ENCODE assay signal across 25 cellular contexts in the genomic region with DNA sequence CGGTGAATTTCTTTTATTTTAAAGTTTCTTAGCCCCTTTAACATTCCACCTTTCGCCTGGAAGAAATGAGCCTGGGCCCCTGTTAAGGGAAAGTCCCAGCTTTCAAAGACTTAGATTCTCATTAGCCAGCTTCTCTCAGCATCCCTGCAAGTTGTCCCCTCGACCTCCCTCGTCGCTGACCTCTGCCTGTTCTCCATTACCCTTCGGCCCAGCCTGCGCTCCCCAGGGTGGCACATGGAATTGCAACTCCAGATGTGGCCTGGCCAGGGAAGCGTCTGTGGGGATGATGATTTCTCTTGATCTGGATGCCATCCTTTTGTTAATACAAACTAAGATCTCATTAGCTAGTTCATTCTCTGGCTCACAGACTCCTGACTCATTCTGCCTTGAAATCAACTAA. TPM values are rescaled to one million over a fixed set of nuclear protein-coding genes. Genes with fewer than 3 reads are reported as not detected.
A peak's percentile ranks its signal among the peaks of the same experiment; 100 is the strongest.
DNase-seq lines count a peak whose midpoint lies in the region; ATAC-seq, FAIRE-seq and TF ChIP-seq lines count a peak whose summit lies in the region.
"Had no signal": no experiment of that assay in that cellular context is flagged by ENCODE, and none has a peak within 500 bp of the region (broad histone marks: within the 10 kb centered on the region; RNA-seq: fewer than 3 reads in every experiment).

No MANE protein-coding gene starts in this region.

- DNase-seq in H54 (ENCODE audit: insufficient read length, low spot score): no peak
- no peak for DNase-seq in WTC11 (ENCODE audit: low spot score)
- peak; percentile 28 for DNase-seq in nephron progenitor cell
- DNase-seq in sciatic nerve (ENCODE audit: low spot score): no peak
- no peak for DNase-seq in mammary epithelial cell
- no peak for DNase-seq in HPDE6-E6E7 (ENCODE audit: extremely low spot score)
- no peak for DNase-seq in testis
- DNase-seq: AML-193, DMS53, GDM1, NCI-H1092, NCI-H1436 treated with DMSO at 0.1 percent for 48 hours, NCI-H2029, NCI-H2227 treated with DMSO at 0.1 percent for 48 hours, NCI-H510A, NCI-H748 treated with DMSO at 0.1 percent for 48 hours, PC-9, RPMI8226, SHP77 had no signal

- H3K27me3 ChIP-seq in mammary epithelial cell (ENCODE audit: insufficient read depth, low read length): no peaks in the 10 kb centered on the region
- no peaks in the 10 kb centered on the region for H3K27me3 ChIP-seq in testis

- dilution Hi-C loops in mammary epithelial cell (cut with HindIII; ENCODE audit: low sequenced_read_pairs): no loop called here

- intact Hi-C loops in sciatic nerve (cut with DNase I): no loop called here
- intact Hi-C loops in mammary epithelial cell (cut with micrococcal nuclease): no loop called here
- intact Hi-C loops in testis (cut with DNase I; ENCODE audit: low total_unique reads): no loop called here

- H3K4me1 Mint-ChIP-seq in WTC11 (peaks cover 15% of the 10 kb centered on the region), nephron progenitor cell (peaks cover 43% of the 10 kb centered on the region)

- H3K79me2 ChIP-seq in mammary epithelial cell (ENCODE audit: insufficient read depth, low read length): no peaks in the 10 kb centered on the region

- H3K9me3 Mint-ChIP-seq in WTC11 (no peaks in the 10 kb centered on the region), nephron progenitor cell (no peaks in the 10 kb centered on the region)

- H3K9me3 ChIP-seq in mammary epithelial cell (replicated peaks; ENCODE audit: insufficient read depth, low read length) (no peaks in the 10 kb centered on the region), testis (no peaks in the 10 kb centered on the region)

- H3K36me3 ChIP-seq in mammary epithelial cell (ENCODE audit: insufficient read depth, low read length) (no peaks in the 10 kb centered on the region), testis (ENCODE audit: low read depth, missing control alignments) (no peaks in the 10 kb centered on the region)

- in situ Hi-C loops in mammary epithelial cell (cut with MboI; ENCODE audit: low sequenced_read_pairs in 2 of 2): no loop called here

- H4K20me1 ChIP-seq in mammary epithelial cell (ENCODE audit: insufficient read depth, low read length): no peaks in the 10 kb centered on the region

- H3K36me3 Mint-ChIP-seq in WTC11 (no peaks in the 10 kb centered on the region), nephron progenitor cell (ENCODE audit: low read depth) (no peaks in the 10 kb centered on the region)

- no TSS peak for BruUV-seq in mammary epithelial cell (replicated peaks; lab: Mats Ljungman, UMichigan)

- H3K27me3 Mint-ChIP-seq in WTC11 (ENCODE audit: low read depth) (no peaks in the 10 kb centered on the region; the same call in 1 of the 2 replicates), nephron progenitor cell (ENCODE audit: low read depth, poor library complexity) (peaks cover 4% of the 10 kb centered on the region)

- H3K4me3 Mint-ChIP-seq in WTC11: no peak overlapping the region
- H3K4me3 Mint-ChIP-seq in nephron progenitor cell: no peak overlapping the region

- TF ChIP-seq CTCF in WTC11 (IDR thresholded peaks at IDR 0.05) (no peak), nephron progenitor cell (IDR thresholded peaks at IDR 0.05) (no peak), mammary epithelial cell (conservative IDR thresholded peaks at IDR 0.05 in 1 of 2, IDR thresholded peaks at IDR 0.05 in 1 of 2; ENCODE audit: extremely low read depth in 1 of 2, insufficient read depth in 1 of 2, low read depth in 1 of 2, low read length in 2 of 2) (no peak), testis (IDR thresholded peaks at IDR 0.05) (no peak)

- peak; percentile 11 for FAIRE-seq in H54 (lab: Jason Lieb, UNC)
- FAIRE-seq: D721Med, GM19239, H1, HepG2 had no signal

- ATAC-seq in WTC11 (peak; percentile 69), sciatic nerve (peak; percentile 63)
- ATAC-seq: HepG2 had no signal

- H3K27ac ChIP-seq in mammary epithelial cell (ENCODE audit: insufficient read depth, low read depth, low read length) (no peak overlapping the region), testis (no peak overlapping the region)
- H3K27ac ChIP-seq: C4-2B, PC-9, SK-N-MC had no signal

- CTCF ChIA-PET in WTC11 (lab: Charles Lee): interaction anchor here (0.8 kb wide), 2 partner anchors 20 to 26 kb away, joined by 3 read pairs; no protein-coding TSS in a partner anchor
- CTCF ChIA-PET in mammary epithelial cell (lab: Charles Lee; ENCODE audit: low non-redundant PET): no interaction called here

- TF ChIP-seq POLR2A in H54 (IDR thresholded peaks at IDR 0.05; ENCODE audit: low read depth, low read length) (no peak), testis (IDR thresholded peaks at IDR 0.05) (no peak)

- no peak overlapping the region for H3K9ac ChIP-seq in mammary epithelial cell (ENCODE audit: insufficient read depth, low read length)

- no peak overlapping the region for H3K4me3 ChIP-seq in mammary epithelial cell (replicated peaks in 1 of 3; ENCODE audit: insufficient read depth in 1 of 3, low read depth in 2 of 3, low read length in 3 of 3)
- H3K4me3 ChIP-seq in testis: no peak overlapping the region
- H3K4me3 ChIP-seq: PC-9, SK-N-MC had no signal

- no peak overlapping the region for H3K4me2 ChIP-seq in mammary epithelial cell (ENCODE audit: insufficient read depth, low read depth, low read length)
- H3K4me2 ChIP-seq: PC-9 had no signal

- WGBS in mammary epithelial cell (ENCODE audit: low coverage, missing lambda C conversion rate): 90% methylated on average over 8 of the region's 8 CpGs
- 76 to 88% methylated on average over 8 of the region's 8 CpGs for WGBS in testis, 2 donors

- no peak overlapping the region; the same call in 1 of the 2 replicates for H3K27ac Mint-ChIP-seq in WTC11
- peak overlapping the region; percentile 59 for H3K27ac Mint-ChIP-seq in nephron progenitor cell

- H2AFZ ChIP-seq in mammary epithelial cell (ENCODE audit: low read depth, low read length): no peak overlapping the region
- H2AFZ ChIP-seq: PC-9 had no signal

- POLR2A ChIA-PET in WTC11 (lab: Charles Lee): no interaction called here

- no peaks in the 10 kb centered on the region for H3K4me1 ChIP-seq in mammary epithelial cell (ENCODE audit: insufficient read depth, low read length)
- H3K4me1 ChIP-seq in testis: no peaks in the 10 kb centered on the region

TF ChIP-seq in WTC11, 78 proteins besides CTCF, POLR2A, EP300 and RAD21 (continues in another document):
- TF ChIP-seq ATF1 (CRISPR knock-in tag; IDR thresholded peaks at IDR 0.05) (no peak), ZNF423 (CRISPR knock-in tag; IDR thresholded peaks at IDR 0.05) (no peak), IRF2 (CRISPR knock-in tag; IDR thresholded peaks at IDR 0.05; ENCODE audit: borderline replicate concordance, low read depth) (no peak), ELF4 (CRISPR knock-in tag; IDR thresholded peaks at IDR 0.05; ENCODE audit: low read depth) (no peak)
- TF ChIP-seq, protein P1, sequence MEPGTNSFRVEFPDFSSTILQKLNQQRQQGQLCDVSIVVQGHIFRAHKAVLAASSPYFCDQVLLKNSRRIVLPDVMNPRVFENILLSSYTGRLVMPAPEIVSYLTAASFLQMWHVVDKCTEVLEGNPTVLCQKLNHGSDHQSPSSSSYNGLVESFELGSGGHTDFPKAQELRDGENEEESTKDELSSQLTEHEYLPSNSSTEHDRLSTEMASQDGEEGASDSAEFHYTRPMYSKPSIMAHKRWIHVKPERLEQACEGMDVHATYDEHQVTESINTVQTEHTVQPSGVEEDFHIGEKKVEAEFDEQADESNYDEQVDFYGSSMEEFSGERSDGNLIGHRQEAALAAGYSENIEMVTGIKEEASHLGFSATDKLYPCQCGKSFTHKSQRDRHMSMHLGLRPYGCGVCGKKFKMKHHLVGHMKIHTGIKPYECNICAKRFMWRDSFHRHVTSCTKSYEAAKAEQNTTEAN (CRISPR knock-in tag; IDR thresholded peaks at IDR 0.05): no peak
- TF ChIP-seq, protein P2, sequence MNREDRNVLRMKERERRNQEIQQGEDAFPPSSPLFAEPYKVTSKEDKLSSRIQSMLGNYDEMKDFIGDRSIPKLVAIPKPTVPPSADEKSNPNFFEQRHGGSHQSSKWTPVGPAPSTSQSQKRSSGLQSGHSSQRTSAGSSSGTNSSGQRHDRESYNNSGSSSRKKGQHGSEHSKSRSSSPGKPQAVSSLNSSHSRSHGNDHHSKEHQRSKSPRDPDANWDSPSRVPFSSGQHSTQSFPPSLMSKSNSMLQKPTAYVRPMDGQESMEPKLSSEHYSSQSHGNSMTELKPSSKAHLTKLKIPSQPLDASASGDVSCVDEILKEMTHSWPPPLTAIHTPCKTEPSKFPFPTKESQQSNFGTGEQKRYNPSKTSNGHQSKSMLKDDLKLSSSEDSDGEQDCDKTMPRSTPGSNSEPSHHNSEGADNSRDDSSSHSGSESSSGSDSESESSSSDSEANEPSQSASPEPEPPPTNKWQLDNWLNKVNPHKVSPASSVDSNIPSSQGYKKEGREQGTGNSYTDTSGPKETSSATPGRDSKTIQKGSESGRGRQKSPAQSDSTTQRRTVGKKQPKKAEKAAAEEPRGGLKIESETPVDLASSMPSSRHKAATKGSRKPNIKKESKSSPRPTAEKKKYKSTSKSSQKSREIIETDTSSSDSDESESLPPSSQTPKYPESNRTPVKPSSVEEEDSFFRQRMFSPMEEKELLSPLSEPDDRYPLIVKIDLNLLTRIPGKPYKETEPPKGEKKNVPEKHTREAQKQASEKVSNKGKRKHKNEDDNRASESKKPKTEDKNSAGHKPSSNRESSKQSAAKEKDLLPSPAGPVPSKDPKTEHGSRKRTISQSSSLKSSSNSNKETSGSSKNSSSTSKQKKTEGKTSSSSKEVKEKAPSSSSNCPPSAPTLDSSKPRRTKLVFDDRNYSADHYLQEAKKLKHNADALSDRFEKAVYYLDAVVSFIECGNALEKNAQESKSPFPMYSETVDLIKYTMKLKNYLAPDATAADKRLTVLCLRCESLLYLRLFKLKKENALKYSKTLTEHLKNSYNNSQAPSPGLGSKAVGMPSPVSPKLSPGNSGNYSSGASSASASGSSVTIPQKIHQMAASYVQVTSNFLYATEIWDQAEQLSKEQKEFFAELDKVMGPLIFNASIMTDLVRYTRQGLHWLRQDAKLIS (CRISPR knock-in tag; IDR thresholded peaks at IDR 0.05; ENCODE audit: borderline replicate concordance): no peak
- TF ChIP-seq, protein P3, sequence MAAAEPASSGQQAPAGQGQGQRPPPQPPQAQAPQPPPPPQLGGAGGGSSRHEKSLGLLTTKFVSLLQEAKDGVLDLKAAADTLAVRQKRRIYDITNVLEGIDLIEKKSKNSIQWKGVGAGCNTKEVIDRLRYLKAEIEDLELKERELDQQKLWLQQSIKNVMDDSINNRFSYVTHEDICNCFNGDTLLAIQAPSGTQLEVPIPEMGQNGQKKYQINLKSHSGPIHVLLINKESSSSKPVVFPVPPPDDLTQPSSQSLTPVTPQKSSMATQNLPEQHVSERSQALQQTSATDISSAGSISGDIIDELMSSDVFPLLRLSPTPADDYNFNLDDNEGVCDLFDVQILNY (CRISPR knock-in tag; IDR thresholded peaks at IDR 0.05): no peak

RNA-seq across cellular contexts. Expression of a gene that starts 43.4 kb away (rescaled TPM):
- 10.9 to 14.3 TPM (median 12.9 TPM) in 3 replicates for total RNA-seq in WTC11 (2021)
- total RNA-seq in sciatic nerve: 13.6 TPM
- 10 to 100 TPM in 1 of 2 donors, 1 to 10 TPM in 1; 4.2 to 12.9 TPM for total RNA-seq in mammary epithelial cell
- polyA plus RNA-seq in mammary epithelial cell: 7.1 TPM
- polyA minus RNA-seq in mammary epithelial cell: 38.9 TPM
- 10 to 100 TPM; 35.1 to 38.5 TPM for total RNA-seq in testis
- polyA plus RNA-seq in testis (ENCODE audit: insufficient read depth, low read depth, low replicate concordance): 30.7 TPM
